1 cellular context compared by ENCODE assay signal in the genomic region with DNA sequence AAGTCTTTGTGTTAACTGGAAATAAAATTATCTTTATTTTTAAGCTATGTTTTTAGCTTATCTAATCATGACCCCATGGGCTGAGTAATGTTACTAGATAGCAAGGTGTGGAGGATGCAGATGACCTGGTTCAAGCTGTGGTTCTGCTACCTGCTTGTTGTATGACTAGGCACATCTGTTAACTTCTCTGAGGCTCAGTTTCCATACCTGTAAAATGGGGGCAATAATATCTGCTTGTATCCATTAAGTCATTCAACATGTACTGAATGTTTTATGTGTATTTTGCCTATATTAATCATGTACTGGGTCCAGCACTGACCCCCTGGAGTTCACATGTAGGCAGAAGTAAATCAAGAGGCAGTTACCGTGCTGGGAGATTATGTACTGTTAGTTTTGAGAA.
TF ChIP-seq lines count a peak whose summit lies in the region.

No MANE protein-coding gene starts in this region.

TF ChIP-seq in GM23338, 12 proteins besides CTCF, POLR2A, EP300 and RAD21 (continued from another document):
- TF ChIP-seq, protein P1, sequence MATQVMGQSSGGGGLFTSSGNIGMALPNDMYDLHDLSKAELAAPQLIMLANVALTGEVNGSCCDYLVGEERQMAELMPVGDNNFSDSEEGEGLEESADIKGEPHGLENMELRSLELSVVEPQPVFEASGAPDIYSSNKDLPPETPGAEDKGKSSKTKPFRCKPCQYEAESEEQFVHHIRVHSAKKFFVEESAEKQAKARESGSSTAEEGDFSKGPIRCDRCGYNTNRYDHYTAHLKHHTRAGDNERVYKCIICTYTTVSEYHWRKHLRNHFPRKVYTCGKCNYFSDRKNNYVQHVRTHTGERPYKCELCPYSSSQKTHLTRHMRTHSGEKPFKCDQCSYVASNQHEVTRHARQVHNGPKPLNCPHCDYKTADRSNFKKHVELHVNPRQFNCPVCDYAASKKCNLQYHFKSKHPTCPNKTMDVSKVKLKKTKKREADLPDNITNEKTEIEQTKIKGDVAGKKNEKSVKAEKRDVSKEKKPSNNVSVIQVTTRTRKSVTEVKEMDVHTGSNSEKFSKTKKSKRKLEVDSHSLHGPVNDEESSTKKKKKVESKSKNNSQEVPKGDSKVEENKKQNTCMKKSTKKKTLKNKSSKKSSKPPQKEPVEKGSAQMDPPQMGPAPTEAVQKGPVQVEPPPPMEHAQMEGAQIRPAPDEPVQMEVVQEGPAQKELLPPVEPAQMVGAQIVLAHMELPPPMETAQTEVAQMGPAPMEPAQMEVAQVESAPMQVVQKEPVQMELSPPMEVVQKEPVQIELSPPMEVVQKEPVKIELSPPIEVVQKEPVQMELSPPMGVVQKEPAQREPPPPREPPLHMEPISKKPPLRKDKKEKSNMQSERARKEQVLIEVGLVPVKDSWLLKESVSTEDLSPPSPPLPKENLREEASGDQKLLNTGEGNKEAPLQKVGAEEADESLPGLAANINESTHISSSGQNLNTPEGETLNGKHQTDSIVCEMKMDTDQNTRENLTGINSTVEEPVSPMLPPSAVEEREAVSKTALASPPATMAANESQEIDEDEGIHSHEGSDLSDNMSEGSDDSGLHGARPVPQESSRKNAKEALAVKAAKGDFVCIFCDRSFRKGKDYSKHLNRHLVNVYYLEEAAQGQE (IDR thresholded peaks at IDR 0.05; ENCODE audit: unreplicated experiment) = no peak
- TF ChIP-seq, protein P2, sequence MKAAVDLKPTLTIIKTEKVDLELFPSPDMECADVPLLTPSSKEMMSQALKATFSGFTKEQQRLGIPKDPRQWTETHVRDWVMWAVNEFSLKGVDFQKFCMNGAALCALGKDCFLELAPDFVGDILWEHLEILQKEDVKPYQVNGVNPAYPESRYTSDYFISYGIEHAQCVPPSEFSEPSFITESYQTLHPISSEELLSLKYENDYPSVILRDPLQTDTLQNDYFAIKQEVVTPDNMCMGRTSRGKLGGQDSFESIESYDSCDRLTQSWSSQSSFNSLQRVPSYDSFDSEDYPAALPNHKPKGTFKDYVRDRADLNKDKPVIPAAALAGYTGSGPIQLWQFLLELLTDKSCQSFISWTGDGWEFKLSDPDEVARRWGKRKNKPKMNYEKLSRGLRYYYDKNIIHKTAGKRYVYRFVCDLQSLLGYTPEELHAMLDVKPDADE (IDR thresholded peaks at IDR 0.05) = no peak
- no peak for TF ChIP-seq NANOG (IDR thresholded peaks at IDR 0.05; ENCODE audit: borderline replicate concordance)
- no peak for TF ChIP-seq ZNF331 (CRISPR knock-in tag; IDR thresholded peaks at IDR 0.05; ENCODE audit: low read depth)
